In the genomic region with DNA sequence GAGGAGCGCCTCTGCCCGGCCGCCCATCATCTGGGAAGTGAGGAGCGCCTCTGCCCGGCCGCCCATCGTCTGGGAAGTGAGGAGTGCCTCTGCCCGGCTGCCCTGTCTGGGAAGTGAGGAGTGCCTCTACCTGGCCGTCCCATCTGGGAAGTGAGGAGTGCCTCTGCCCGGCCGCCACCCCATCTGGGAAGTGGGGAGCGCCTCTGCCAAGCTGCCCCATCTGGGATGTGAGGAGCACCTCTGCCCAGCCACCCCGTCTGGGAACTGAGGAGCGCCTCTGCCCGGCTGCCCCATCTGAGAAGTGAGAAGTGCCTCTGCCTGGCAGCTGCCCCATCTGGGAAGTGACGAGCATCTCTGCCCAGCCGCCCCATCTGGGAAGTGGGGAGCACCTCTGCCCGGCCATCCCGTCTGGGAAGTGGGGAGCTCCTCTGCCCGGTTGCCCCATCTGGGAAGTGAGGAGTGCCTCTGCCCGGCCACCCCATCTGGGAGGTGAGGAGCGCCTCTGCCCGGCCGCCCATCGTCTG, we compare ENCODE assay signal across 20 cellular contexts. TPM values are rescaled to one million over a fixed set of nuclear protein-coding genes. Genes with fewer than 3 reads are reported as not detected.
"Had no signal": no experiment of that assay in that cellular context is flagged by ENCODE, and none has a peak within 500 bp of the region (broad histone marks: within the 10 kb centered on the region; RNA-seq: fewer than 3 reads in every experiment).

No MANE protein-coding gene starts in this region.

RNA-seq across cellular contexts. Expression of gene GSTA5, which starts 15.3 kb away (rescaled TPM):
- total RNA-seq: activated naive CD4-positive, alpha-beta T cell treated with anti-CD3 and anti-CD28 coated beads for 36 hours; activated naive CD4-positive, alpha-beta T cell treated with anti-CD3 and anti-CD28 coated beads, Interleukin-2, amount 50 U/mL, for 72 hours; activated naive CD8-positive, alpha-beta T cell treated with anti-CD3 and anti-CD28 coated beads for 36 hours; activated naive CD8-positive, alpha-beta T cell treated with anti-CD3 and anti-CD28 coated beads, Interleukin-2, amount 10 ng/mL, durations not matched to agents 7 days and 5 days; activated T-cell treated with anti-CD3 and anti-CD28 coated beads, Interleukin-2, amount 50 U/mL, for 4 hours; activated T-cell treated with anti-CD3 and anti-CD28 coated beads, Interleukin-2, amount 50 U/mL, for 72 hours; activated T-helper 1 cell treated with anti-CD3 and anti-CD28 coated beads, Interleukin-12 subunit alpha, Interleukin-12 subunit beta, Interleukin-2, Interleukin-4 antibody, amounts not matched to agents 30 ng/mL and 10 ng/mL and 1 ng/mL, durations not matched to agents 14 hours and 24 hours and 36 hours; activated T-helper 17 cell treated with anti-CD3 and anti-CD28 coated beads, Interleukin-2, amount 50 U/mL, for 72 hours; activated T-helper 2 cell treated with anti-CD3 and anti-CD28 coated beads, Interferon-gamma antibody, Interleukin-2, Interleukin-4, amounts not matched to agents 10 μg/mL and 5 μg/mL and 100 μg/mL, durations not matched to agents 14 hours and 24 hours and 36 hours; adrenal gland; aorta; ascending aorta; astrocyte; body of pancreas; breast epithelium; bronchial epithelial cell; cardiac muscle cell; cardiac septum; cerebellum had no signal
- polyA plus RNA-seq: adipose tissue, adrenal gland, aorta, cardiac muscle cell had no signal

RNA-seq across cellular contexts. Expression of gene GSTA1, which starts 21.7 kb away (rescaled TPM):
- total RNA-seq: activated naive CD4-positive, alpha-beta T cell treated with anti-CD3 and anti-CD28 coated beads for 36 hours; activated naive CD4-positive, alpha-beta T cell treated with anti-CD3 and anti-CD28 coated beads, Interleukin-2, amount 50 U/mL, for 72 hours; activated naive CD8-positive, alpha-beta T cell treated with anti-CD3 and anti-CD28 coated beads for 36 hours; activated naive CD8-positive, alpha-beta T cell treated with anti-CD3 and anti-CD28 coated beads, Interleukin-2, amount 10 ng/mL, durations not matched to agents 7 days and 5 days; activated T-cell treated with anti-CD3 and anti-CD28 coated beads, Interleukin-2, amount 50 U/mL, for 72 hours; activated T-helper 1 cell treated with anti-CD3 and anti-CD28 coated beads, Interleukin-12 subunit alpha, Interleukin-12 subunit beta, Interleukin-2, Interleukin-4 antibody, amounts not matched to agents 30 ng/mL and 10 ng/mL and 1 ng/mL, durations not matched to agents 14 hours and 24 hours and 36 hours; activated T-helper 17 cell treated with anti-CD3 and anti-CD28 coated beads, Interleukin-2, amount 50 U/mL, for 72 hours; activated T-helper 2 cell treated with anti-CD3 and anti-CD28 coated beads, Interferon-gamma antibody, Interleukin-2, Interleukin-4, amounts not matched to agents 10 μg/mL and 5 μg/mL and 100 μg/mL, durations not matched to agents 14 hours and 24 hours and 36 hours; bronchial epithelial cell; cardiac muscle cell; cardiac septum; cerebellum had no signal
